In genomic region chr4:102345795-102346100, GRCh38 we compare ENCODE assay signal across 8 cellular contexts. TPM values are rescaled to one million over a fixed set of nuclear protein-coding genes. Genes with fewer than 3 reads are reported as not detected.
DNase-seq lines count a peak whose midpoint lies in the region; ATAC-seq and TF ChIP-seq lines count a peak whose summit lies in the region.

No MANE protein-coding gene starts in this region.

- H3K36me3 ChIP-seq in BE2C (no peaks in the 10 kb centered on the region), mucosa of rectum (ENCODE audit: control insufficient read depth in 2 of 2, insufficient read depth in 2 of 2, low read length in 2 of 2) (no peaks in the 10 kb centered on the region)

- H3K27me3 ChIP-seq in BE2C (no peaks in the 10 kb centered on the region), mucosa of rectum (ENCODE audit: control insufficient read depth in 2 of 2, insufficient read depth in 2 of 2, low read length in 2 of 2) (no peaks in the 10 kb centered on the region)

- no peaks in the 10 kb centered on the region for H3K4me1 ChIP-seq in BE2C
- H3K4me1 ChIP-seq in mucosa of rectum (ENCODE audit: control insufficient read depth in 2 of 2, insufficient read depth in 2 of 2, low read length in 2 of 2) = peaks cover 21 to 23% of the 10 kb centered on the region in 2 donors

- H3K9me3 ChIP-seq in BE2C (no peaks in the 10 kb centered on the region), mucosa of rectum (ENCODE audit: control insufficient read depth in 2 of 2, low read length in 2 of 2) (no peaks in the 10 kb centered on the region)

- peak overlapping the region; percentile 77 to 86 for H3K27ac ChIP-seq in mucosa of rectum (ENCODE audit: low read depth in 2 of 2, low read length in 2 of 2)

- TF ChIP-seq CTCF in BE2C (IDR thresholded peaks at IDR 0.05; ENCODE audit: low read depth, low read length) = no peak
- TF ChIP-seq CTCF in LNCaP clone FGC (IDR thresholded peaks at IDR 0.05; ENCODE audit: control insufficient read depth, extremely low read depth, insufficient read depth) = no peak
- TF ChIP-seq CTCF in cardiac fibroblast (IDR thresholded peaks at IDR 0.05; ENCODE audit: low read depth, low read length) = no peak

- H3K9ac ChIP-seq in mucosa of rectum (ENCODE audit: low read depth in 1 of 2, low read length in 2 of 2) = peak overlapping the region; percentile 54 to 76

- H3K4me3 ChIP-seq in BE2C (ENCODE audit: low read depth, low read length) = peak overlapping the region; percentile 84
- H3K4me3 ChIP-seq in LNCaP clone FGC (ENCODE audit: low read depth, low read length) = peak overlapping the region; percentile 61; the same call in 1 of the 2 replicates
- peak overlapping the region; percentile 69 to 72 for H3K4me3 ChIP-seq in cardiac fibroblast (replicated peaks in 1 of 2; ENCODE audit: low read depth in 2 of 2, low read length in 2 of 2)
- H3K4me3 ChIP-seq in mucosa of rectum (ENCODE audit: low read length in 2 of 2) = peak overlapping the region; percentile 81 to 96

- no peak for ATAC-seq in GM19035 (IDR thresholded peaks at IDR 0.05; ENCODE audit: unreplicated experiment)
- ATAC-seq in GM19023 (IDR thresholded peaks at IDR 0.05; ENCODE audit: unreplicated experiment) = no peak

- DNase-seq in BE2C = no peak
- no peak for DNase-seq in LNCaP clone FGC (ENCODE audit: low read depth)
- peak in 1 of 2 donors; percentile 6 for DNase-seq in cardiac fibroblast (ENCODE audit: low read depth in 2 of 2)
- no peak for DNase-seq in iPS-NIHi7 (ENCODE audit: extremely low spot score)
- DNase-seq in activated CD8-positive, alpha-beta memory T cell treated with anti-CD3 and anti-CD28 coated beads, Interleukin-2, amount 50 U/mL, for 48 hours = no peak

RNA-seq across cellular contexts. Expression of gene SLC39A8, which starts 0.5 kb away (rescaled TPM):
- polyA plus RNA-seq in BE2C (2012; ENCODE audit: insufficient read depth, insufficient read length, low read depth) = 1.5 TPM
